ENCODE assay signal across 8 cellular contexts in genomic region chr2:27322766-27323591, GRCh38. TPM values are rescaled to one million over a fixed set of nuclear protein-coding genes. Genes with fewer than 3 reads are reported as not detected.
DNase-seq lines count a peak whose midpoint lies in the region; ATAC-seq and TF ChIP-seq lines count a peak whose summit lies in the region.

Gene MPV17, minus strand, starts transcription at chr2:27323097. Its CDS starts 580 bp downstream, at chr2:27322517.

- TF ChIP-seq POLR2A in GM19099 (IDR thresholded peaks at IDR 0.05; ENCODE audit: extremely low read depth, insufficient read length, low read depth): peak; percentile 95

- peak; percentile 84 to 85 for DNase-seq in AML-193 (lab: John Stamatoyannopoulos, UW)
- DNase-seq in NCI-H510A treated with DMSO at 0.1 percent for 48 hours (lab: John Stamatoyannopoulos, UW): peak; percentile 88
- DNase-seq in activated CD4-positive, alpha-beta T cell treated with anti-CD3 and anti-CD28 coated beads for 24 hours (ENCODE audit: low read depth in 2 of 2): peak; percentile 84 to 88
- peak; percentile 97 for DNase-seq in cerebellum (ENCODE audit: low spot score)
- peak; percentile 80 for DNase-seq in kidney epithelial cell (ENCODE audit: low read depth)
- DNase-seq in stimulated activated CD4-positive, alpha-beta T cell treated with anti-CD3 and anti-CD28 coated beads, Interleukin-15, amount 100 ng/mL, for 24 hours: peak; percentile 94

- H3K27me3 ChIP-seq in kidney epithelial cell (ENCODE audit: control insufficient read depth, insufficient read depth, low read length): no peaks in the 10 kb centered on the region

- H3K4me3 ChIP-seq in kidney epithelial cell (ENCODE audit: low read depth, low read length): peak within 1 kb of the TSS; percentile 90

- no peak for TF ChIP-seq CTCF in kidney epithelial cell (IDR thresholded peaks at IDR 0.05; ENCODE audit: insufficient read depth, low read length, poor library complexity, severe bottlenecking)

- ATAC-seq in HG03378 (IDR thresholded peaks at IDR 0.05; ENCODE audit: unreplicated experiment): peak; percentile 79

- peaks cover 1% of the 10 kb centered on the region for H3K36me3 ChIP-seq in kidney epithelial cell (ENCODE audit: control insufficient read depth, insufficient read depth, low read length)

RNA-seq across cellular contexts. Expression of gene MPV17, which starts in this region (rescaled TPM):
- 60.4 TPM for total RNA-seq in cerebellum
- total RNA-seq in kidney epithelial cell: 90.7 and 105 TPM in 2 replicates

Comparison
In these comparisons a context has a peak if more than half of its experiments do, and no peak if none do; other contexts are left out.
1. Peak in every context shown above with its lines: DNase-seq, ATAC-seq and H3K4me3 ChIP-seq.